Comparison of ENCODE assay signal across 12 cellular contexts in the genomic region with DNA sequence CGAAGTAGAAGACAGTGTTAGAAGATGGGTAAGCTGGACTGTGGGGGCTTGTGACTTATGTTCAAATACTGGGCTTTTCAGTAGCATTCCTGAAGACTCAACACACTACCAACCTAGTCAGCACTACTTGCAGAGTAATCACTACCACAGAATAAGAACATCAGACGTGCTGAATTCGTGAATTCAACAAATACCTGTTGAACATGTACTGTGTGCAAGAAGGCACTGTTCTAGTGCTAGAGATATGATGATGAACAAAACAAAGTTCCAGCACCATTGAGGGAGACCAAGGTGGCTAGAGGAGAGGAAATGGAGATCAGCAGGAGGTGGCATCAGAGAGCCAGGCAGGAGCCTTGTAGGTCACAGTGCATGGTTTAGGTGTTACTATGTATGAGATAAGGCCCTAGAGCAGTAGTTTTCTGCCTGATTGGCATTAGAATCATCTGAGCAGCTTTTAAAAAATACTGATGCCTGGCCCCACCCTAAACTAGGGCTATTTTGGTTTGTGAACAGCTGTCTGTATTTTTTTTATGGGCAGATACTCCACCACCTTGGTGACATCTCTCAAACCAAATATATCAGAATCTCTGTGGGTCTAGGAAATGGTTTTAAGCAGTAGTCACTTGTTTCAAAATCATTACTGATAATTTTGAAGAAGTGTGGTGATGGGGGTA. TPM values are rescaled to one million over a fixed set of nuclear protein-coding genes. Genes with fewer than 3 reads are reported as not detected.
DNase-seq lines count a peak whose midpoint lies in the region; ATAC-seq and TF ChIP-seq lines count a peak whose summit lies in the region.
"Had no signal": no experiment of that assay in that cellular context is flagged by ENCODE, and none has a peak within 500 bp of the region (broad histone marks: within the 10 kb centered on the region; RNA-seq: fewer than 3 reads in every experiment).

No MANE protein-coding gene starts in this region.

- H3K4me3 Mint-ChIP-seq in endothelial cell (ENCODE audit: unreplicated experiment): no peak overlapping the region
- H3K4me3 Mint-ChIP-seq: dendritic cell treated with granulocyte-macrophage colony-stimulating factor and Interleukin-4, amounts not matched to agents 40 ng/mL and 50 ng/mL, for 4 days had no signal

- peak; percentile 49 for TF ChIP-seq CTCF in LNCaP clone FGC (IDR thresholded peaks at IDR 0.05; ENCODE audit: control insufficient read depth, extremely low read depth, insufficient read depth)
- TF ChIP-seq CTCF in endothelial cell (IDR thresholded peaks at IDR 0.05; ENCODE audit: unreplicated experiment): no peak
- TF ChIP-seq CTCF in parathyroid adenoma (IDR thresholded peaks at IDR 0.05): peak; percentile 38

- peaks cover 41% of the 10 kb centered on the region for H3K4me1 Mint-ChIP-seq in endothelial cell (ENCODE audit: unreplicated experiment)

- ATAC-seq in GM19395 (IDR thresholded peaks at IDR 0.05; ENCODE audit: unreplicated experiment): no peak
- ATAC-seq in GM21381 (IDR thresholded peaks at IDR 0.05; ENCODE audit: unreplicated experiment): no peak

- no peaks in the 10 kb centered on the region for H3K9me3 Mint-ChIP-seq in endothelial cell (ENCODE audit: unreplicated experiment)
- H3K9me3 Mint-ChIP-seq: dendritic cell treated with granulocyte-macrophage colony-stimulating factor and Interleukin-4, amounts not matched to agents 40 ng/mL and 50 ng/mL, for 4 days had no signal

- H3K4me3 ChIP-seq in LNCaP clone FGC (ENCODE audit: low read depth, low read length) (no peak overlapping the region), parathyroid adenoma (ENCODE audit: low read depth, low read length) (no peak overlapping the region)
- H3K4me3 ChIP-seq: skin epidermis, stomach had no signal

- peaks cover 15% of the 10 kb centered on the region for H3K79me2 ChIP-seq in parathyroid adenoma

- no peak overlapping the region for H3K4me2 ChIP-seq in parathyroid adenoma (ENCODE audit: low read length)

- peak overlapping the region; percentile 16 for H3K27ac Mint-ChIP-seq in endothelial cell (ENCODE audit: unreplicated experiment)
- H3K27ac Mint-ChIP-seq: dendritic cell treated with granulocyte-macrophage colony-stimulating factor and Interleukin-4, amounts not matched to agents 40 ng/mL and 50 ng/mL, for 4 days had no signal

- DNase-seq in DMS79 treated with DMSO at 0.1 percent for 48 hours (lab: John Stamatoyannopoulos, UW) (peak; percentile 29), DMS79 (lab: John Stamatoyannopoulos, UW) (no peak), LNCaP clone FGC (ENCODE audit: low read depth) (no peak), endothelial cell (ENCODE audit: low spot score) (no peak), dermis blood vessel endothelial cell (no peak)
- DNase-seq: SIG-M5, stomach had no signal

- H3K27ac ChIP-seq in parathyroid adenoma: no peak overlapping the region
- H3K27ac ChIP-seq: skin epidermis, stomach had no signal

- peaks cover 2% of the 10 kb centered on the region for H3K27me3 Mint-ChIP-seq in endothelial cell (ENCODE audit: unreplicated experiment)
- H3K27me3 Mint-ChIP-seq: dendritic cell treated with granulocyte-macrophage colony-stimulating factor and Interleukin-4, amounts not matched to agents 40 ng/mL and 50 ng/mL, for 4 days had no signal

- no peaks in the 10 kb centered on the region for H3K9me3 ChIP-seq in parathyroid adenoma (ENCODE audit: control insufficient read depth, low read length)
- H3K9me3 ChIP-seq: stomach had no signal

- no peaks in the 10 kb centered on the region for H3K36me3 ChIP-seq in parathyroid adenoma (ENCODE audit: control insufficient read depth, insufficient read depth, low read length)
- H3K36me3 ChIP-seq: stomach had no signal

- no peak overlapping the region for H3K9ac ChIP-seq in parathyroid adenoma

- no peaks in the 10 kb centered on the region for H3K36me3 Mint-ChIP-seq in endothelial cell (ENCODE audit: low read depth, unreplicated experiment)

- H2AFZ ChIP-seq in parathyroid adenoma: no peak overlapping the region

- no peaks in the 10 kb centered on the region for H3K27me3 ChIP-seq in parathyroid adenoma (ENCODE audit: control insufficient read depth, insufficient read depth, low read length)
- H3K27me3 ChIP-seq: stomach had no signal

- peaks cover 4% of the 10 kb centered on the region for H3K4me1 ChIP-seq in parathyroid adenoma

RNA-seq across cellular contexts. Expression of a gene that starts 26.8 kb away (rescaled TPM):
- total RNA-seq in endothelial cell (ENCODE audit: unreplicated experiment) (188 TPM), dermis blood vessel endothelial cell (84.2 and 102 TPM in 2 replicates)
